ENCODE assay signal across 1 cellular context in genomic region chr14:76998777-76999366, GRCh38.
TF ChIP-seq lines count a peak whose summit lies in the region.

No MANE protein-coding gene starts in this region.

TF ChIP-seq in GM12891, 5 proteins besides CTCF, POLR2A, EP300 and RAD21 (continued from another document):
- TF ChIP-seq PAX5 (IDR thresholded peaks at IDR 0.05; ENCODE audit: insufficient read depth, low read length, severe bottlenecking) = no peak
- no peak for TF ChIP-seq TAF1 (IDR thresholded peaks at IDR 0.05; ENCODE audit: low read depth, low read length)
